Comparison of ENCODE assay signal across 8 cellular contexts in genomic region chr18:36284671-36285295, GRCh38. TPM values are rescaled to one million over a fixed set of nuclear protein-coding genes. Genes with fewer than 3 reads are reported as not detected.
DNase-seq lines count a peak whose midpoint lies in the region; ATAC-seq and TF ChIP-seq lines count a peak whose summit lies in the region.

No MANE protein-coding gene starts in this region.

- H3K23ac ChIP-seq in trophoblast cell (ENCODE audit: low read length) = no peak overlapping the region

- H3K79me2 ChIP-seq in trophoblast cell (ENCODE audit: control insufficient read depth, insufficient read depth, low read length, poor library complexity) = no peaks in the 10 kb centered on the region

- H4K91ac ChIP-seq in trophoblast cell (ENCODE audit: low read depth, low read length) = no peak overlapping the region

- peak; percentile 86 for DNase-seq in DMS 273 (lab: John Stamatoyannopoulos, UW; ENCODE audit: unreplicated experiment)
- DNase-seq in HEK293T (ENCODE audit: extremely low spot score) = peak; percentile 78
- peak; percentile 61 to 72 for DNase-seq in NCI-H526 (lab: John Stamatoyannopoulos, UW)
- DNase-seq in activated CD8-positive, alpha-beta memory T cell treated with anti-CD3 and anti-CD28 coated beads, Interleukin-2, amount 50 U/mL, for 4 hours = peak; percentile 31
- peak; percentile 59 for DNase-seq in foreskin melanocyte
- peak; percentile 57 to 91 for DNase-seq in trophoblast cell

- H3K4me1 ChIP-seq in trophoblast cell (ENCODE audit: control insufficient read depth in 1 of 2, insufficient read depth in 2 of 2, low read length in 2 of 2) = no peaks in the 10 kb centered on the region

- H3K79me1 ChIP-seq in trophoblast cell (ENCODE audit: low read length) = no peaks in the 10 kb centered on the region

- H3K27ac ChIP-seq in trophoblast cell (ENCODE audit: low read depth, low read length) = no peak overlapping the region

- peaks cover 4% of the 10 kb centered on the region for H3K27me3 ChIP-seq in trophoblast cell (ENCODE audit: insufficient read depth, low read length)

- no peak overlapping the region for H2BK120ac ChIP-seq in trophoblast cell (ENCODE audit: insufficient read depth, low read length, poor library complexity)

- no peak overlapping the region for H3K14ac ChIP-seq in trophoblast cell (ENCODE audit: low read length)

- H3K9ac ChIP-seq in trophoblast cell (ENCODE audit: low read length) = no peak overlapping the region

- H3K36me3 ChIP-seq in trophoblast cell (ENCODE audit: control insufficient read depth in 1 of 2, insufficient read depth in 2 of 2, low read length in 2 of 2) = peaks cover 0 to 1% of the 10 kb centered on the region in 2 experiments

- no peak overlapping the region for H2BK12ac ChIP-seq in trophoblast cell (ENCODE audit: low read length)

- no peak for ATAC-seq in HG02763 (IDR thresholded peaks at IDR 0.05; ENCODE audit: unreplicated experiment)
- ATAC-seq in HG03378 (IDR thresholded peaks at IDR 0.05; ENCODE audit: unreplicated experiment) = no peak

- H4K8ac ChIP-seq in trophoblast cell (ENCODE audit: low read depth, low read length) = no peak overlapping the region

- H3K4me3 ChIP-seq in trophoblast cell (ENCODE audit: low read depth, low read length) = no peak overlapping the region

- H3K4ac ChIP-seq in trophoblast cell (ENCODE audit: low read depth, low read length) = no peak overlapping the region

- H2AFZ ChIP-seq in trophoblast cell (ENCODE audit: insufficient read depth, low read length, poor library complexity) = no peak overlapping the region

- H4K12ac ChIP-seq in trophoblast cell (ENCODE audit: low read depth, low read length) = no peak overlapping the region

- no peak overlapping the region for H2AK5ac ChIP-seq in trophoblast cell (ENCODE audit: low read length)

- H3K9me3 ChIP-seq in trophoblast cell (ENCODE audit: insufficient read depth, low read depth, low read length) = peaks cover 4% of the 10 kb centered on the region

- H3K18ac ChIP-seq in trophoblast cell (ENCODE audit: low read length) = no peak overlapping the region

- CTCF ChIA-PET in HEK293T (lab: Yijun Ruan, JAX) = interaction anchor here (0.5 to 4.2 kb wide), 23 partner anchors 10 to 528 kb away, joined by 3 to 46 read pairs (median 3); partner anchors contain the start of genes FHOD3 and SLC39A6

- H2BK5ac ChIP-seq in trophoblast cell (ENCODE audit: low read depth, low read length, poor library complexity) = no peak overlapping the region

- WGBS in trophoblast cell (ENCODE audit: extremely low coverage, insufficient coverage, insufficient read length) = no CpG with 5 or more reads among the region's 6 CpGs

- POLR2A ChIA-PET in HEK293T (lab: Yijun Ruan, JAX) = interaction anchor here (1.1 to 2.4 kb wide), 2 partner anchors 13 to 153 kb away, joined by 3 to 6 read pairs; partner anchors contain the start of gene FHOD3

- H3K4me2 ChIP-seq in trophoblast cell (ENCODE audit: low read length) = no peak overlapping the region

TF ChIP-seq in HEK293T, 16 proteins besides CTCF, POLR2A, EP300 and RAD21:
- no peak for TF ChIP-seq BHLHE40 (IDR thresholded peaks at IDR 0.05; ENCODE audit: borderline replicate concordance)
- no peak for TF ChIP-seq ZNF384 (IDR thresholded peaks at IDR 0.05)
- TF ChIP-seq L3MBTL2 (conservative IDR thresholded peaks at IDR 0.05) = no peak
- no peak for TF ChIP-seq CTBP1 (IDR thresholded peaks at IDR 0.05; ENCODE audit: borderline replicate concordance)
- TF ChIP-seq NFRKB (IDR thresholded peaks at IDR 0.05) = no peak
- TF ChIP-seq ELF4 (IDR thresholded peaks at IDR 0.05) = no peak
- TF ChIP-seq TARDBP (IDR thresholded peaks at IDR 0.05) = no peak
- TF ChIP-seq HDGF (IDR thresholded peaks at IDR 0.05; ENCODE audit: borderline replicate concordance) = no peak
- TF ChIP-seq FOXK2 (IDR thresholded peaks at IDR 0.05) = no peak
- TF ChIP-seq PKNOX1 (IDR thresholded peaks at IDR 0.05) = no peak
- no peak for TF ChIP-seq FOXA1 (IDR thresholded peaks at IDR 0.05)
- no peak for TF ChIP-seq FOXM1 (IDR thresholded peaks at IDR 0.05; ENCODE audit: borderline replicate concordance)
- TF ChIP-seq SUZ12 (IDR thresholded peaks at IDR 0.05) = no peak
- TF ChIP-seq ARNT (IDR thresholded peaks at IDR 0.05) = no peak
- no peak for TF ChIP-seq SP1 (IDR thresholded peaks at IDR 0.05)
- no peak for TF ChIP-seq LEF1 (IDR thresholded peaks at IDR 0.05; ENCODE audit: borderline replicate concordance)
TF ChIP-seq in HEK293T: peak in this region for 0.

RNA-seq across cellular contexts. Expression of gene FHOD3, which starts 12.7 kb away (rescaled TPM):
- polyA plus RNA-seq in trophoblast cell (2013) = 47.0 and 54.5 TPM in 2 replicates

Comparison
In these comparisons a context has a peak if more than half of its experiments do, and no peak if none do; other contexts are left out.
1. DNase-seq: peak in every context shown above with its lines; median percentile 86 in DMS 273; 78 in HEK293T; 74 in trophoblast cell; 66 in NCI-H526; 59 in foreskin melanocyte; 31 in activated CD8-positive, alpha-beta memory T cell treated with anti-CD3 and anti-CD28 coated beads, Interleukin-2, amount 50 U/mL, for 4 hours.